In the genomic region with DNA sequence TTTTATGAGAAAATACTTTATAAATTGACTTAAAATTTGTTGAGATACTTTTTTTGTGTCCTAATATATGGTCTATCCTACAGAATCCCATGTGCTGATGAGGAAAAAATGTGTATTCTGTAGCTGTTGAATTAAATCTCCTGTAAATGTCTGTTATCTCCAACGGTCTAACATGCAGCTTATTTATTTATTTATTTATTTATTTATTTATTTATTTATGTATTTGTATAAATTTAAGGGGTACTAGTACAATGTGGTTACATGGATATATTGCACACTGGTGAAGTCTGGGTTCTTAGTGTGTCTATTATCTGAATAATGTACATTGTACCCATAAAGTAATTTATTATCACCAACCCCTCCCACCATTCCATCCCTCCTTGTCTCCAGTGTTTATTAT, we compare ENCODE assay signal across 27 cellular contexts.
"Had no signal": no experiment of that assay in that cellular context is flagged by ENCODE, and none has a peak within 500 bp of the region (broad histone marks: within the 10 kb centered on the region; RNA-seq: fewer than 3 reads in every experiment).

No MANE protein-coding gene starts in this region.

- H3K4me3 ChIP-seq: stomach, suprapubic skin, testis, thoracic aorta, thyroid gland, tibial artery, tibial nerve, transverse colon, upper lobe of left lung, upper lobe of right lung, uterus, vagina had no signal

- H3K4me1 ChIP-seq: stomach, suprapubic skin, testis, thyroid gland, tibial artery, tibial nerve, transverse colon, upper lobe of left lung, upper lobe of right lung, uterus, vagina had no signal

- H3K9me3 ChIP-seq: testis, thyroid gland, vagina had no signal

- DNase-seq: stimulated activated CD4-positive, alpha-beta T cell treated with anti-CD3 and anti-CD28 coated beads, Interleukin-2, amount 100 ng/mL, for 48 hours; stimulated activated CD4-positive, alpha-beta T cell treated with anti-CD3 and anti-CD28 coated beads, Interleukin-4, amount 100 ng/mL, for 1 hour; stimulated activated CD4-positive, alpha-beta T cell treated with anti-CD3 and anti-CD28 coated beads, Interleukin-4, amount 100 ng/mL, for 24 hours; stimulated activated CD4-positive, alpha-beta T cell treated with anti-CD3 and anti-CD28 coated beads, Interleukin-4, amount 100 ng/mL, for 4 hours; stimulated activated CD8-positive, alpha-beta memory T cell treated with anti-CD3 and anti-CD28 coated beads, Interleukin-4, amount 100 ng/mL, for 48 hours; stimulated activated naive B cell treated with anti-CD40 and anti-IgM and Interleukin-4, amounts not matched to agents 10 μg/mL and 1 μg/mL and 100 μg/mL, for 72 hours; stimulated activated naive CD4-positive, alpha-beta T cell; stimulated activated naive CD4-positive, alpha-beta T cell treated with Interleukin-2 at 50 U/mL for 16 hours; stimulated activated naive CD8-positive, alpha-beta T cell treated with anti-CD3 and anti-CD28 coated beads, Interleukin-15, amount 100 ng/mL, for 72 hours; stimulated activated naive CD8-positive, alpha-beta T cell treated with anti-CD3 and anti-CD28 coated beads, Interleukin-15, Interleukin-2, amounts not matched to agents 100 U/mL and 50 U/mL, for 24 hours; stomach; substantia nigra; testis; thyroid gland; tibial artery; transverse colon; trophoblast cell; upper lobe of left lung; upper lobe of right lung; uterus had no signal

- H3K36me3 ChIP-seq: stomach, suprapubic skin, thoracic aorta, thyroid gland, tibial artery, tibial nerve, transverse colon, upper lobe of left lung, upper lobe of right lung, uterus, vagina had no signal

- ATAC-seq: stimulated activated effector memory CD8-positive, alpha-beta T cell treated with anti-CD3 and anti-CD28 coated beads, Interleukin-12 subunit alpha, Interleukin-12 subunit beta, amount 100 ng/mL, for 72 hours; stimulated activated memory B cell treated with anti-CD40 and anti-IgM and Interleukin-4, amounts not matched to agents 10 μg/mL and 1 μg/mL and 100 μg/mL, for 72 hours; stimulated activated naive B cell treated with anti-CD40 and anti-IgM and Interleukin-4, amounts not matched to agents 10 μg/mL and 1 μg/mL and 100 μg/mL, for 72 hours; stimulated activated naive CD8-positive, alpha-beta T cell treated with anti-CD3 and anti-CD28 coated beads, Interleukin-15, amount 100 ng/mL, for 72 hours; stimulated activated naive CD8-positive, alpha-beta T cell treated with anti-CD3 and anti-CD28 coated beads, Interleukin-15, Interleukin-2, amounts not matched to agents 100 U/mL and 50 U/mL, for 24 hours; upper lobe of right lung had no signal

- FAIRE-seq: urothelium cell line had no signal

- H3K27ac ChIP-seq: stomach, suprapubic skin, testis, thoracic aorta, thyroid gland, tibial artery, tibial nerve, transverse colon, upper lobe of left lung, upper lobe of right lung, uterus, vagina had no signal
